In genomic region chr2:15700610-15701325, GRCh38 we compare ENCODE assay signal across 24 cellular contexts.
"Had no signal": no experiment of that assay in that cellular context is flagged by ENCODE, and none has a peak within 500 bp of the region (broad histone marks: within the 10 kb centered on the region; RNA-seq: fewer than 3 reads in every experiment).

No MANE protein-coding gene starts in this region.

- H3K36me3 ChIP-seq: esophagus muscularis mucosa, gastroesophageal sphincter, heart left ventricle, left lung, lower lobe of right lung had no signal

- H3K4me2 ChIP-seq: hepatocyte had no signal

- H3K4me3 ChIP-seq: coronary artery, dorsolateral prefrontal cortex, esophagus muscularis mucosa, gastroesophageal sphincter, heart left ventricle, hepatocyte, left lung, lower lobe of right lung had no signal

- H2AFZ ChIP-seq: hepatocyte had no signal

- ATAC-seq: foreskin keratinocyte; gastroesophageal sphincter; heart left ventricle; left lung; left ventricle myocardium superior; lower lobe of right lung; naive thymus-derived CD4-positive, alpha-beta T cell had no signal

- H3K4me1 ChIP-seq: foreskin keratinocyte, lower lobe of right lung had no signal

- H3K27ac Mint-ChIP-seq: immature natural killer cell; mesothelial cell of epicardium; naive thymus-derived CD4-positive, alpha-beta T cell had no signal

- FAIRE-seq: colon, endothelial cell of umbilical vein, frontal cortex, kidney had no signal

- H3K27me3 ChIP-seq: dorsolateral prefrontal cortex, esophagus muscularis mucosa, foreskin keratinocyte, gastroesophageal sphincter, heart left ventricle, hepatocyte, left lung had no signal

- H3K4me1 Mint-ChIP-seq: immature natural killer cell; naive thymus-derived CD4-positive, alpha-beta T cell had no signal

- H3K4me3 Mint-ChIP-seq: immature natural killer cell; mesothelial cell of epicardium; naive thymus-derived CD4-positive, alpha-beta T cell had no signal

- DNase-seq: dermis blood vessel endothelial cell; dorsolateral prefrontal cortex; effector CD4-positive, alpha-beta T cell; effector memory CD4-positive, alpha-beta T cell; foreskin keratinocyte; heart left ventricle; hypothalamus; immature natural killer cell; islet precursor cell; kidney; kidney glomerular epithelial cell; left lung; left ventricle myocardium superior; lower lobe of right lung; mesenchymal stem cell; naive thymus-derived CD4-positive, alpha-beta T cell had no signal

- H3K36me3 Mint-ChIP-seq: immature natural killer cell; mesothelial cell of epicardium; naive thymus-derived CD4-positive, alpha-beta T cell had no signal

- H3K27ac ChIP-seq: coronary artery, dorsolateral prefrontal cortex, esophagus muscularis mucosa, foreskin keratinocyte, gastroesophageal sphincter, heart left ventricle, hepatocyte, left lung, lower lobe of right lung had no signal

- H3K9me3 ChIP-seq: esophagus muscularis mucosa, gastroesophageal sphincter, heart left ventricle, left lung, lower lobe of right lung had no signal

- H3K9me3 Mint-ChIP-seq: immature natural killer cell had no signal

- H3K79me2 ChIP-seq: hepatocyte had no signal
